ENCODE assay signal across 8 cellular contexts in genomic region chr10:125230251-125230650, GRCh38.
"Had no signal": no experiment of that assay in that cellular context is flagged by ENCODE, and none has a peak within 500 bp of the region (broad histone marks: within the 10 kb centered on the region; RNA-seq: fewer than 3 reads in every experiment).

No MANE protein-coding gene starts in this region.

- ATAC-seq: GM23338, HepG2, K562 had no signal

- H3K27ac Mint-ChIP-seq: GM23338, H9 had no signal

- H3K4me3 Mint-ChIP-seq: GM23338, H9 had no signal

- H3K9me3 Mint-ChIP-seq: GM23338 had no signal

- DNase-seq: H9, HCEC 1CT, KG1 had no signal

- FAIRE-seq: H1, H54, HepG2, K562 had no signal
